Comparison of ENCODE assay signal across 8 cellular contexts in genomic region chr2:102186676-102187190, GRCh38. TPM values are rescaled to one million over a fixed set of nuclear protein-coding genes. Genes with fewer than 3 reads are reported as not detected.
DNase-seq lines count a peak whose midpoint lies in the region; ATAC-seq and TF ChIP-seq lines count a peak whose summit lies in the region.

Gene IL1RL2, plus strand, starts transcription at chr2:102187023. Its CDS starts 845 bp downstream, at chr2:102187868.

- H3K27me3 ChIP-seq in neural progenitor cell (peaks cover 17% of the 10 kb centered on the region), aorta (ENCODE audit: control insufficient read depth in 1 of 2, insufficient read depth in 2 of 2, low read length in 1 of 2) (no peaks in the 10 kb centered on the region)

- H3K9me3 ChIP-seq in neural progenitor cell (ENCODE audit: low read depth): no peaks in the 10 kb centered on the region
- H3K9me3 ChIP-seq in aorta (ENCODE audit: control insufficient read depth, low read length): no peaks in the 10 kb centered on the region

- no peaks in the 10 kb centered on the region for H4K20me1 ChIP-seq in neural progenitor cell (ENCODE audit: low read depth)

- H2AFZ ChIP-seq in neural progenitor cell (replicated peaks): no peak within 1 kb of the TSS

- H3K27ac ChIP-seq in neural progenitor cell (no peak within 1 kb of the TSS), aorta (ENCODE audit: low read depth in 1 of 2, low read length in 2 of 2) (no peak within 1 kb of the TSS)

- H3K36me3 Mint-ChIP-seq in neural progenitor cell: no peaks in the 10 kb centered on the region

- H3K36me3 ChIP-seq in neural progenitor cell (no peaks in the 10 kb centered on the region), aorta (ENCODE audit: control insufficient read depth in 1 of 2, insufficient read depth in 2 of 2, low read length in 1 of 2) (no peaks in the 10 kb centered on the region)

- H3K4me1 ChIP-seq in neural progenitor cell: no peaks in the 10 kb centered on the region
- no peaks in the 10 kb centered on the region for H3K4me1 ChIP-seq in aorta (ENCODE audit: control insufficient read depth in 1 of 2, insufficient read depth in 2 of 2, low read length in 2 of 2)

- peaks cover 7% of the 10 kb centered on the region for H3K27me3 Mint-ChIP-seq in neural progenitor cell (ENCODE audit: insufficient read depth, low read depth)

- no peak within 1 kb of the TSS for H3K4me2 ChIP-seq in neural progenitor cell

- H3K9me3 Mint-ChIP-seq in neural progenitor cell: no peaks in the 10 kb centered on the region

- 57 to 61% methylated on average over 14 of the region's 14 CpGs for WGBS in aorta, 2 donors

- peak within 1 kb of the TSS; percentile 67 for H3K4me3 Mint-ChIP-seq in neural progenitor cell

- no peaks in the 10 kb centered on the region for H3K4me1 Mint-ChIP-seq in neural progenitor cell

- intact Hi-C loops in left cardiac atrium (cut with DNase I) (no loop called here), left ventricle myocardium superior (cut with micrococcal nuclease) (no loop called here), aorta (cut with DNase I) (no loop called here)

- no peak for TF ChIP-seq CTCF in neural progenitor cell (IDR thresholded peaks at IDR 0.05)

- H3K4me3 ChIP-seq in neural progenitor cell: no peak within 1 kb of the TSS
- H3K4me3 ChIP-seq in aorta (ENCODE audit: low read length in 2 of 2): peak within 1 kb of the TSS; percentile 27 to 34

- ATAC-seq in left cardiac atrium (no peak), left ventricle myocardium superior (no peak), esophagus mucosa (peak; percentile 94), aorta (ENCODE audit: low FRiP score) (peak; percentile 47)

- H3K9ac ChIP-seq in neural progenitor cell: no peak within 1 kb of the TSS

- no peak within 1 kb of the TSS for H3K27ac Mint-ChIP-seq in neural progenitor cell

- no peaks in the 10 kb centered on the region for H3K79me2 ChIP-seq in neural progenitor cell (ENCODE audit: low read depth)

- no peaks in the 10 kb centered on the region for H3F3A ChIP-seq in neural progenitor cell (ENCODE audit: low read depth)

- DNase-seq in left cardiac atrium (peak; percentile 36), left ventricle myocardium superior (no peak), neural progenitor cell (ENCODE audit: low spot score) (no peak), aorta (no peak), COLO829 (ENCODE audit: low spot score) (no peak), DMS 273 treated with DMSO at 0.1 percent for 48 hours (lab: John Stamatoyannopoulos, UW) (no peak), glomerular visceral epithelial cell (ENCODE audit: extremely low spot score) (no peak)

RNA-seq across cellular contexts. Expression of gene IL1RL2, which starts in this region (rescaled TPM):
- 1 to 10 TPM in 1 of 2 donors, under 1 TPM in 1; 0.15 to 1.4 TPM for total RNA-seq in left cardiac atrium
- not detected for total RNA-seq in left ventricle myocardium superior
- 8.1 TPM for total RNA-seq in esophagus mucosa
- total RNA-seq in neural progenitor cell (ENCODE audit: low replicate concordance): not detected in 2 replicates
- 1 to 10 TPM in 1 of 2 donors, under 1 TPM in 1; 0.54 to 1.8 TPM for total RNA-seq in aorta
- under 1 TPM in 1 of 2 donors, not detected in 1; 0.54 TPM for polyA plus RNA-seq in aorta

Comparison
In these comparisons a context has a peak if more than half of its experiments do, and no peak if none do; other contexts are left out.
1. ATAC-seq: peak in esophagus mucosa (single experiment) and aorta (single experiment); none in left cardiac atrium (0 of 2) and left ventricle myocardium superior (single experiment).